ENCODE assay signal across 28 cellular contexts in the genomic region with DNA sequence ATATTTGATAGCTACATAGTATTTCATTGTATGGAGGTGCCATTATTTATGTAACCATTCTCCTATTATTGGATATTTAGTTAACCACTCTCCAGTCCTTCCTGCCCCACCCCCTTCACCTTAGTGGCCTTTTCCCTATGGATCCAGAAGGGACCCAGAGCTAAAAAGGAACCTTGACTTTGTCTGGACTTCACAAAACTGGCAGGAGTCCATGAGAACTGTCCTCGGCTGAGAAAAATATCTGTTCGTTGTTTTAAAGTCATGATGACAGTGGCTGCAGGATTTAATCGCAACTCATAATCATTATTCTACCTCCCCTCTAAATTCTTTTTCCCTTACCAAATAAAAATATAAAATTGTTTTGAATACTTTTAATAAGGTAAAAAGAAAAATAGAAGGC.
"Had no signal": no experiment of that assay in that cellular context is flagged by ENCODE, and none has a peak within 500 bp of the region (broad histone marks: within the 10 kb centered on the region; RNA-seq: fewer than 3 reads in every experiment).

No MANE protein-coding gene starts in this region.

- H3K27me3 ChIP-seq: body of pancreas, brain microvascular endothelial cell, breast epithelium had no signal

- ATAC-seq: activated CD8-positive, alpha-beta memory T cell treated with anti-CD3 and anti-CD28 coated beads, Interleukin-2, amount 10 ng/mL, durations not matched to agents 7 days and 5 days; activated CD8-positive, alpha-beta T cell treated with anti-CD3 and anti-CD28 coated beads, Interleukin-2, amount 10 ng/mL, durations not matched to agents 7 days and 5 days; activated naive CD8-positive, alpha-beta T cell treated with anti-CD3 and anti-CD28 coated beads, Interleukin-2, amount 50 U/mL, for 24 hours; body of pancreas had no signal

- H3K36me3 ChIP-seq: brain microvascular endothelial cell, breast epithelium had no signal

- H3K4me3 ChIP-seq: body of pancreas, breast epithelium had no signal

- H3K9me3 ChIP-seq: body of pancreas, breast epithelium had no signal

- H3K27ac ChIP-seq: body of pancreas, brain microvascular endothelial cell, breast epithelium, VCaP had no signal

- H3K4me1 ChIP-seq: breast epithelium had no signal

- DNase-seq: activated B cell treated with CpG ODN at 0.5 μM for 24 hours; activated CD4-positive, alpha-beta memory T cell treated with anti-CD3 and anti-CD28 coated beads, Interleukin-2, amount 10 ng/mL, durations not matched to agents 7 days and 5 days; activated CD4-positive, alpha-beta T cell treated with anti-CD3 and anti-CD28 coated beads for 4 hours; activated CD4-positive, alpha-beta T cell treated with anti-CD3 and anti-CD28 coated beads, Interleukin-2, amount 10 ng/mL, durations not matched to agents 7 days and 5 days; activated CD4-positive, alpha-beta T cell treated with anti-CD3 and anti-CD28 coated beads, Interleukin-2, amount 50 U/mL, for 48 hours; activated CD4-positive, CD25-positive, alpha-beta regulatory T cell treated with anti-CD3 and anti-CD28 coated beads, Interleukin-2, amount 50 U/mL, for 72 hours; activated CD8-positive, alpha-beta memory T cell treated with anti-CD3 and anti-CD28 coated beads for 24 hours; activated CD8-positive, alpha-beta memory T cell treated with anti-CD3 and anti-CD28 coated beads, Interleukin-2, amount 10 ng/mL, durations not matched to agents 7 days and 5 days; activated CD8-positive, alpha-beta memory T cell treated with anti-CD3 and anti-CD28 coated beads, Interleukin-2, amount 50 U/mL, for 48 hours; activated CD8-positive, alpha-beta T cell treated with anti-CD3 and anti-CD28 coated beads, Interleukin-2, amount 10 ng/mL, durations not matched to agents 7 days and 5 days; activated effector memory CD4-positive, alpha-beta T cell treated with Interleukin-2 at 50 U/mL for 16 hours; activated gamma-delta T cell; activated naive CD4-positive, alpha-beta T cell treated with anti-CD3 and anti-CD28 coated beads, Interleukin-2, amount 10 ng/mL, durations not matched to agents 7 days and 5 days; activated naive CD4-positive, alpha-beta T cell treated with Interleukin-2 at 50 U/mL for 16 hours; activated naive CD8-positive, alpha-beta T cell treated with anti-CD3 and anti-CD28 coated beads, Interleukin-2, amount 10 ng/mL, durations not matched to agents 7 days and 5 days; activated naive CD8-positive, alpha-beta T cell treated with anti-CD3 and anti-CD28 coated beads, Interleukin-2, amount 50 U/mL, for 24 hours; activated T-cell treated with anti-CD3 and anti-CD28 coated beads, Interleukin-2, amount 50 U/mL, for 24 hours; activated T-cell treated with anti-CD3 and anti-CD28 coated beads, Interleukin-2, amount 50 U/mL, for 48 hours; amniotic stem cell; aorta; body of pancreas; brain microvascular endothelial cell; central memory CD4-positive, alpha-beta T cell; T-helper 1 cell; T-helper 2 cell; T-helper 9 cell had no signal
